In the genomic region with DNA sequence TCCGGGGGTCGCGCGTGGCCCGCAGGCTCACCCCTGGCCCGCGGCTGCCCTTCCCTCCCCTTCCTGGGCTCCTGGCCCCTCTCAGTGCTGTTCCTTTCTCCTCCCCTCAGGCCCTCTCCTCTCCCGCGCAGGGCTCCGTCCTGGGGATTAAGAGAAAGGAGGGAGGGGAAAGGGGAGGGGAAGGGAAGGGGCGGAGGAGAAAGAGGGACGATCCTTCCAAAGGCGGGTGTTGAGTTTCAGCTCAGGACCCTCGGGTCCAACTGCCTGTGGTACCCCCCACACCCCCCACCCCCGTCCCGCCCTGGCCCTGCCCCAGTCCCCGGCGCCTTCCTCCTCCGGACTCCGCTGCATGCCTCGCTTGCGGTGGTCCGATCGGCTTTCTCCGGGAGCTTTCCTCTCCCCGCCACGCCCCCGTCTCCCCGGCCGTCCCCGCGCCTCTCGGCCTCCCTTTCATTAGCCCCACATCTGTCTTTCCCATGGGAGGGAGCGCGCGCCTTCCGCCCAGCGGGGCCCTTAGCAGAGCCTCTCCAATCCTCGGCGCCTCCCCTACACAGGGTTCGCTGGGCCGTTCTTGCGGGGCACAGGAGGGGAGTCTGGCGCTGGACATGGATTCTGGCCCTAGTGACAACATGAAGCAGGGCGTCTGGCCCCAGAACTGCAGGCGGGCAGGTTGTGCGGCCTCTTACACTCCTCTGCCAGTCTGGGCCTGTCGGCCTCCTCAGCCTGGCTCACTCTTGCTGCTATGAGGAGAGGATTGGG, we compare ENCODE assay signal across 9 cellular contexts. TPM values are rescaled to one million over a fixed set of nuclear protein-coding genes. Genes with fewer than 3 reads are reported as not detected.
A peak's percentile ranks its signal among the peaks of the same experiment; 100 is the strongest.
DNase-seq lines count a peak whose midpoint lies in the region; ATAC-seq and TF ChIP-seq lines count a peak whose summit lies in the region.
"Had no signal": no experiment of that assay in that cellular context is flagged by ENCODE, and none has a peak within 500 bp of the region (broad histone marks: within the 10 kb centered on the region; RNA-seq: fewer than 3 reads in every experiment).

No MANE protein-coding gene starts in this region.

- H3K9ac ChIP-seq in GM23248 (peak overlapping the region; percentile 95), rectal smooth muscle tissue (ENCODE audit: low read length) (peak overlapping the region; percentile 74)

- H3K27ac ChIP-seq in GM23248 (peak overlapping the region; percentile 79), ascending aorta (peak overlapping the region; percentile 95 to 97), rectal smooth muscle tissue (ENCODE audit: low read depth, low read length) (peak overlapping the region; percentile 92)

- H3K4me3 ChIP-seq in GM23248, result peak overlapping the region; percentile 85
- peak overlapping the region; percentile 65 to 86 for H3K4me3 ChIP-seq in ascending aorta
- H3K4me3 ChIP-seq in rectal smooth muscle tissue (ENCODE audit: low read length), result peak overlapping the region; percentile 76

- no peak for TF ChIP-seq CTCF in ascending aorta (IDR thresholded peaks at IDR 0.05)

- in situ Hi-C loops in GM23248 (cut with MboI), result no loop called here

- H3K4me2 ChIP-seq in GM23248 (ENCODE audit: unreplicated experiment), result peak overlapping the region; percentile 96

- H3K36me3 ChIP-seq in GM23248 (ENCODE audit: low read depth) (no peaks in the 10 kb centered on the region), ascending aorta (no peaks in the 10 kb centered on the region), rectal smooth muscle tissue (ENCODE audit: control insufficient read depth, insufficient read depth, low read length) (no peaks in the 10 kb centered on the region)

- H3K9me2 ChIP-seq in GM23248 (ENCODE audit: insufficient read depth), result no peaks in the 10 kb centered on the region

- H3K4me1 ChIP-seq in GM23248 (ENCODE audit: insufficient read depth) (peaks cover 17% of the 10 kb centered on the region), ascending aorta (peaks cover 5 to 18% of the 10 kb centered on the region in 2 donors), rectal smooth muscle tissue (ENCODE audit: control insufficient read depth, insufficient read depth, low read length) (peaks cover 16% of the 10 kb centered on the region)

- no peaks in the 10 kb centered on the region for H4K20me1 ChIP-seq in GM23248 (ENCODE audit: insufficient read depth)

- no peaks in the 10 kb centered on the region for H3K9me3 ChIP-seq in GM23248 (ENCODE audit: low read depth)
- H3K9me3 ChIP-seq in ascending aorta, result no peaks in the 10 kb centered on the region

- no peaks in the 10 kb centered on the region for H3K27me3 ChIP-seq in GM23248 (replicated peaks; ENCODE audit: insufficient read depth)
- H3K27me3 ChIP-seq in ascending aorta, result no peaks in the 10 kb centered on the region
- peaks cover 10% of the 10 kb centered on the region for H3K27me3 ChIP-seq in rectal smooth muscle tissue (ENCODE audit: control insufficient read depth, insufficient read depth, low read length)

- H3K79me2 ChIP-seq in GM23248 (ENCODE audit: insufficient read depth), result peaks cover 25% of the 10 kb centered on the region

- WGBS in GM23248 (ENCODE audit: low coverage in 1 of 2, low lambda C conversion rate in 2 of 2, missing lambda C conversion rate in 2 of 2), 2 experiments, result 3 to 6% methylated on average over 19 to 48 of the region's 48 CpGs

- H3F3A ChIP-seq in GM23248 (ENCODE audit: insufficient read depth), result peaks cover 18% of the 10 kb centered on the region

- no peak for ATAC-seq in GM18909 (IDR thresholded peaks at IDR 0.05; ENCODE audit: poor library complexity, unreplicated experiment)

- DNase-seq in GM23248 (peak; percentile 79), ascending aorta (ENCODE audit: low spot score in 2 of 2) (peak in 1 of 2 donors; percentile 83), hypothalamus (lab: John Stamatoyannopoulos, UW) (peak in 47 of 51 donors; percentile 22 to 86 (median 70)), T-helper 1 cell (no peak), NCI-H1105 treated with DMSO at 0.1 percent for 48 hours (lab: John Stamatoyannopoulos, UW) (no peak), NAMALWA (ENCODE audit: low spot score) (no peak)

- intact Hi-C loops in ascending aorta (cut with DNase I), result loop anchor here (1.0 to 10.0 kb wide), 5 partner anchors 45 to 1068 kb away; partner anchors contain the start of genes HOMEZ, NGDN, PABPN1 and THTPA

- H2AFZ ChIP-seq in GM23248, result peak overlapping the region; percentile 76

RNA-seq across cellular contexts. Expression of gene EFS, which starts 1.4 kb away (rescaled TPM):
- 8.6 and 17.3 TPM in 2 replicates for total RNA-seq in GM23248 (2014; rRNA removed; shearing (Covaris generic))
- 3.9 and 4.2 TPM in 2 replicates for polyA plus RNA-seq in GM23248 (2016; fragmentation: Nextera tagmentation; extraction: Ambion mirVana)
- 38.1 TPM for total RNA-seq in ascending aorta
- total RNA-seq: T-helper 1 cell treated with Interleukin-12 subunit alpha and Interleukin-12 subunit beta and Interleukin-4 antibody, amounts not matched to agents 30 ng/mL and 1 ng/mL, for 36 hours had no signal

RNA-seq across cellular contexts. Expression of gene IL25, which starts 6.3 kb away (rescaled TPM):
- not detected in 2 replicates for total RNA-seq in GM23248 (2014; rRNA removed; shearing (Covaris generic))
- not detected in 2 replicates for polyA plus RNA-seq in GM23248 (2016; fragmentation: Nextera tagmentation; extraction: Ambion mirVana)
- not detected for total RNA-seq in ascending aorta
- total RNA-seq: T-helper 1 cell treated with Interleukin-12 subunit alpha and Interleukin-12 subunit beta and Interleukin-4 antibody, amounts not matched to agents 30 ng/mL and 1 ng/mL, for 36 hours had no signal

RNA-seq across cellular contexts. Expression of gene CMTM5, which starts 10.5 kb away (rescaled TPM):
- total RNA-seq in GM23248 (2014; rRNA removed; shearing (Covaris generic)), result not detected in 2 replicates
- not detected in 2 replicates for polyA plus RNA-seq in GM23248 (2016; fragmentation: Nextera tagmentation; extraction: Ambion mirVana)
- total RNA-seq in ascending aorta, result 2.9 TPM
- total RNA-seq: T-helper 1 cell treated with Interleukin-12 subunit alpha and Interleukin-12 subunit beta and Interleukin-4 antibody, amounts not matched to agents 30 ng/mL and 1 ng/mL, for 36 hours had no signal

RNA-seq across cellular contexts. Expression of gene SLC22A17, which starts 13.7 kb away (rescaled TPM):
- 32.8 and 42.3 TPM in 2 replicates for total RNA-seq in GM23248 (2014; rRNA removed; shearing (Covaris generic))
- 16.5 and 20.4 TPM in 2 replicates for polyA plus RNA-seq in GM23248 (2016; fragmentation: Nextera tagmentation; extraction: Ambion mirVana)
- total RNA-seq in ascending aorta, result 89.7 TPM

RNA-seq across cellular contexts. Expression of gene MYH6, which starts 41.7 kb away (rescaled TPM):
- total RNA-seq in GM23248 (2014; rRNA removed; shearing (Covaris generic)), result not detected in 2 replicates
- polyA plus RNA-seq in GM23248 (2016; fragmentation: Nextera tagmentation; extraction: Ambion mirVana), result 0.80 TPM in 1 of 2 replicates, not detected in the other
- total RNA-seq in ascending aorta, result not detected

Comparison
In these comparisons a context has a peak if more than half of its experiments do, and no peak if none do; other contexts are left out.
1. DNase-seq: peak in GM23248 (single experiment) and hypothalamus (47 of 51); none in T-helper 1 cell (0 of 5), NCI-H1105 treated with DMSO at 0.1 percent for 48 hours (single experiment) and NAMALWA (single experiment).
2. Peak in every context shown above with its lines, with median percentiles within 50 percentile points of each other: H3K27ac ChIP-seq and H3K4me3 ChIP-seq.